Comparison of ENCODE assay signal across 8 cellular contexts in genomic region chr7:974820-975681, GRCh38. TPM values are rescaled to one million over a fixed set of nuclear protein-coding genes. Genes with fewer than 3 reads are reported as not detected.
DNase-seq lines count a peak whose midpoint lies in the region; ATAC-seq and TF ChIP-seq lines count a peak whose summit lies in the region.

Gene COX19 (minus strand): TSS chr7:975549. CDS start chr7:975509, 40 bp downstream.

- WGBS in esophagus, 2 donors = 0% methylated on average over 61 to 78 of the region's 78 CpGs

- ATAC-seq in GM21515 (IDR thresholded peaks at IDR 0.05; ENCODE audit: unreplicated experiment) = peak; percentile 80

- H3K9me3 ChIP-seq in esophagus (ENCODE audit: control insufficient read depth in 2 of 2, insufficient read depth in 1 of 2, low read depth in 1 of 2, low read length in 1 of 2) (no peaks in the 10 kb centered on the region), muscle layer of colon (ENCODE audit: low read length) (no peaks in the 10 kb centered on the region)

- H3K27ac ChIP-seq in esophagus (ENCODE audit: low read depth in 2 of 2, low read length in 1 of 2) = peak within 1 kb of the TSS; percentile 95 to 98
- peak within 1 kb of the TSS; percentile 99 for H3K27ac ChIP-seq in muscle layer of colon (ENCODE audit: low read depth, low read length)

- H3K27me3 ChIP-seq in esophagus (ENCODE audit: control insufficient read depth in 1 of 2, insufficient read depth in 2 of 2, low read length in 2 of 2) = no peaks in the 10 kb centered on the region
- no peaks in the 10 kb centered on the region for H3K27me3 ChIP-seq in muscle layer of colon (ENCODE audit: control insufficient read depth in 1 of 2, insufficient read depth in 2 of 2, low read length in 2 of 2)

- H3K4me3 ChIP-seq in esophagus (ENCODE audit: low read depth in 1 of 2, low read length in 2 of 2) (peak within 1 kb of the TSS; percentile 78 to 99), muscle layer of colon (ENCODE audit: low read depth in 1 of 2, low read length in 2 of 2) (peak within 1 kb of the TSS; percentile 77 to 100)

- peak; percentile 98 for DNase-seq in D341Med (ENCODE audit: low spot score)
- peak; percentile 80 for DNase-seq in HuH-7 (ENCODE audit: low spot score)
- DNase-seq in activated T-cell treated with anti-CD3 and anti-CD28 coated beads, Interleukin-2, amount 50 U/mL, for 1 hour = peak; percentile 95
- peak; percentile 93 for DNase-seq in stimulated activated CD8-positive, alpha-beta memory T cell treated with anti-CD3 and anti-CD28 coated beads, Interleukin-4, amount 100 ng/mL, for 48 hours

- H3K4me1 ChIP-seq in esophagus (ENCODE audit: control insufficient read depth in 2 of 2, insufficient read depth in 2 of 2, low read length in 1 of 2) = peaks cover 0 to 6% of the 10 kb centered on the region in 2 donors
- H3K4me1 ChIP-seq in muscle layer of colon (ENCODE audit: insufficient read depth, low read length) = peaks cover 14% of the 10 kb centered on the region

- H3K9ac ChIP-seq in muscle layer of colon (ENCODE audit: low read length) = peak within 1 kb of the TSS; percentile 49

- peaks cover 0 to 2% of the 10 kb centered on the region in 2 donors for H3K36me3 ChIP-seq in esophagus (ENCODE audit: control insufficient read depth in 2 of 2, insufficient read depth in 2 of 2, low read length in 1 of 2)
- H3K36me3 ChIP-seq in muscle layer of colon (ENCODE audit: insufficient read depth, low read length) = peaks cover 26% of the 10 kb centered on the region

TF ChIP-seq in PFSK-1, 5 proteins besides CTCF, POLR2A, EP300 and RAD21:
- TF ChIP-seq SIN3A (IDR thresholded peaks at IDR 0.05; ENCODE audit: borderline replicate concordance, insufficient read depth, low read length) (0 out of 2 replicates have a peak, but pooled peaks have one; percentile 51), FOXP2 (optimal IDR thresholded peaks at IDR 0.05; ENCODE audit: borderline replicate concordance, extremely low read depth, extremely low read length, insufficient read depth) (peak; percentile 90), TAF1 (IDR thresholded peaks at IDR 0.05; ENCODE audit: borderline replicate concordance, insufficient read depth, low read length) (peak; percentile 93; the same call in 1 of the 2 replicates), POLR2AphosphoS5 (IDR thresholded peaks at IDR 0.05; ENCODE audit: low read depth, low read length) (peak; percentile 88), REST (IDR thresholded peaks at IDR 0.05; ENCODE audit: insufficient read depth in 1 of 2, low read depth in 2 of 2, low read length in 2 of 2) (peak in 1 of 2 experiments; percentile 55; a peak in 2 of 4 replicates)
TF ChIP-seq in PFSK-1: peak in this region for 5.

RNA-seq across cellular contexts. Expression of gene COX19, which starts in this region (rescaled TPM):
- 16.4 TPM for polyA plus RNA-seq in PFSK-1 (2012; ENCODE audit: insufficient read length, low read depth)
- 1 to 10 TPM; 4.1 to 5.5 TPM for polyA plus RNA-seq in esophagus

Comparison
In these comparisons a context has a peak if more than half of its experiments do, and no peak if none do; other contexts are left out.
1. Peak in every context shown above with its lines: DNase-seq, ATAC-seq, H3K4me3 ChIP-seq and H3K27ac ChIP-seq.